In genomic region chr2:218403810-218404209, GRCh38 we compare ENCODE assay signal across 13 cellular contexts. TPM values are rescaled to one million over a fixed set of nuclear protein-coding genes. Genes with fewer than 3 reads are reported as not detected.
DNase-seq lines count a peak whose midpoint lies in the region; ATAC-seq and TF ChIP-seq lines count a peak whose summit lies in the region.
"Had no signal": no experiment of that assay in that cellular context is flagged by ENCODE, and none has a peak within 500 bp of the region (broad histone marks: within the 10 kb centered on the region; RNA-seq: fewer than 3 reads in every experiment).

No MANE protein-coding gene starts in this region.

- intact Hi-C loops in heart right ventricle (cut with DNase I) (loop anchor here in 3 of 10 donors (10.0 kb wide), 2 partner anchors 241 to 251 kb away; partner anchors contain the start of genes BCS1L (in 2 of the 3) and ZNF142 (in 2 of the 3)), esophagus muscularis mucosa (cut with DNase I) (no loop called here), stomach (cut with DNase I; ENCODE audit: low total_unique reads) (no loop called here)

- H4K8ac ChIP-seq in neuronal stem cell (ENCODE audit: low read depth, low read length): no peak overlapping the region

- H3F3A ChIP-seq in OCI-LY1 (ENCODE audit: insufficient read depth, low read length): no peaks in the 10 kb centered on the region

- no peak overlapping the region for H2AK5ac ChIP-seq in neuronal stem cell (ENCODE audit: low read depth, low read length)

- no peak overlapping the region for H2BK15ac ChIP-seq in neuronal stem cell (ENCODE audit: low read length)

- H3K4me1 ChIP-seq in cardiac muscle cell (ENCODE audit: low read depth) (peaks cover 11% of the 10 kb centered on the region), heart right ventricle (peaks cover 30 to 74% (median 59%) of the 10 kb centered on the region in 9 donors), OCI-LY1 (ENCODE audit: insufficient read depth, low read length, severe bottlenecking) (peaks cover 53% of the 10 kb centered on the region), esophagus muscularis mucosa (peaks cover 53 to 78% (median 73%) of the 10 kb centered on the region in 4 donors), stomach (peaks cover 61 to 76% (median 73%) of the 10 kb centered on the region in 4 donors), neuronal stem cell (ENCODE audit: control insufficient read depth in 2 of 2, insufficient read depth in 1 of 2, low read depth in 1 of 2, low read length in 2 of 2) (peaks cover 20 to 25% of the 10 kb centered on the region in 2 donors)

- TF ChIP-seq CTCF in cardiac muscle cell (IDR thresholded peaks at IDR 0.05; ENCODE audit: low read depth, low read length) (no peak), heart right ventricle (IDR thresholded peaks at IDR 0.05) (no peak), OCI-LY1 (IDR thresholded peaks at IDR 0.05; ENCODE audit: low read length) (no peak), esophagus muscularis mucosa (IDR thresholded peaks at IDR 0.05) (no peak), stomach (IDR thresholded peaks at IDR 0.05) (no peak)

- no peaks in the 10 kb centered on the region for H4K20me1 ChIP-seq in OCI-LY1 (ENCODE audit: insufficient read depth, low read length)

- no peak overlapping the region for H2AFZ ChIP-seq in OCI-LY1 (ENCODE audit: low read length)
- no peak overlapping the region for H2AFZ ChIP-seq in neuronal stem cell (ENCODE audit: low read length)

- H3K79me2 ChIP-seq in OCI-LY1 (ENCODE audit: insufficient read depth, low read length): no peaks in the 10 kb centered on the region

- H3K9me3 ChIP-seq in cardiac muscle cell (ENCODE audit: low read depth) (no peaks in the 10 kb centered on the region), heart right ventricle (no peaks in the 10 kb centered on the region), OCI-LY1 (ENCODE audit: low read length) (no peaks in the 10 kb centered on the region), esophagus muscularis mucosa (no peaks in the 10 kb centered on the region), stomach (no peaks in the 10 kb centered on the region), neuronal stem cell (replicated peaks in 1 of 2; ENCODE audit: control insufficient read depth in 2 of 2, insufficient read depth in 1 of 2, low read depth in 1 of 2, low read length in 2 of 2) (no peaks in the 10 kb centered on the region)

- no peak overlapping the region for H3K23ac ChIP-seq in neuronal stem cell (ENCODE audit: low read depth, low read length, poor library complexity)

- no peak for TF ChIP-seq POLR2A in esophagus muscularis mucosa (IDR thresholded peaks at IDR 0.05; ENCODE audit: low read depth)
- no peak for TF ChIP-seq POLR2A in stomach (IDR thresholded peaks at IDR 0.05)

- H3K4me3 ChIP-seq in cardiac muscle cell (no peak overlapping the region), heart right ventricle (no peak overlapping the region), OCI-LY1 (ENCODE audit: low read depth, low read length, poor library complexity, severe bottlenecking) (no peak overlapping the region), esophagus muscularis mucosa (no peak overlapping the region), stomach (peak overlapping the region in 1 of 4 donors; percentile 94), neuronal stem cell (ENCODE audit: low read length in 2 of 2) (no peak overlapping the region)

- no peak overlapping the region for H3K14ac ChIP-seq in neuronal stem cell (ENCODE audit: low read length)

- no peak for ATAC-seq in heart right ventricle
- ATAC-seq in GM21717 (IDR thresholded peaks at IDR 0.05; ENCODE audit: unreplicated experiment): no peak

- H3K79me1 ChIP-seq in neuronal stem cell (ENCODE audit: low read depth, low read length): peaks cover 6% of the 10 kb centered on the region

- H3K9ac ChIP-seq in OCI-LY1 (ENCODE audit: low read length): no peak overlapping the region
- no peak overlapping the region for H3K9ac ChIP-seq in neuronal stem cell (ENCODE audit: low read depth, low read length, poor library complexity)

- no peak overlapping the region for H3K18ac ChIP-seq in neuronal stem cell (ENCODE audit: low read length)

- WGBS in heart right ventricle, 2 donors: 81 to 82% methylated on average over 7 of the region's 7 CpGs
- WGBS in esophagus muscularis mucosa: 72% methylated on average over 7 of the region's 7 CpGs
- WGBS in stomach, 5 donors: 47 to 70% (median 68%) methylated on average over 7 of the region's 7 CpGs
- WGBS in neuronal stem cell (ENCODE audit: extremely low coverage in 2 of 2, insufficient read length in 2 of 2, insufficient replicate concordance in 1 of 2), 2 donors: no CpG with 5 or more reads among the region's 7 CpGs

- no peak overlapping the region for H2BK12ac ChIP-seq in neuronal stem cell (ENCODE audit: low read length)

- H3K27ac ChIP-seq in cardiac muscle cell (peak overlapping the region; percentile 96), heart right ventricle (peak overlapping the region in 4 of 10 donors; percentile 36 to 91 (median 88)), OCI-LY1 (ENCODE audit: low read depth, low read length, poor library complexity, severe bottlenecking) (peak overlapping the region; percentile 74), esophagus muscularis mucosa (replicated peaks in 1 of 4) (peak overlapping the region; percentile 81 to 99 (median 89)), stomach (peak overlapping the region in 4 of 5 donors; percentile 18 to 100 (median 95)), neuronal stem cell (replicated peaks; ENCODE audit: low read length) (no peak overlapping the region)

- H3K4me2 ChIP-seq in OCI-LY1 (ENCODE audit: low read length) (no peak overlapping the region), neuronal stem cell (ENCODE audit: insufficient read depth, low read length, poor library complexity, severe bottlenecking) (no peak overlapping the region)

- H4K91ac ChIP-seq in neuronal stem cell (ENCODE audit: low read depth, low read length, poor library complexity): no peak overlapping the region

- H3K36me3 ChIP-seq in cardiac muscle cell (peaks cover 11% of the 10 kb centered on the region), heart right ventricle (peaks cover 0 to 45% (median 37%) of the 10 kb centered on the region in 9 donors), OCI-LY1 (ENCODE audit: insufficient read depth, low read length) (peaks cover 30% of the 10 kb centered on the region), esophagus muscularis mucosa (peaks cover 26 to 41% (median 41%) of the 10 kb centered on the region in 4 donors), stomach (peaks cover 35 to 44% (median 41%) of the 10 kb centered on the region in 4 donors), neuronal stem cell (replicated peaks in 1 of 2; ENCODE audit: control insufficient read depth in 2 of 2, insufficient read depth in 2 of 2, low read length in 2 of 2) (peaks cover 21 to 41% of the 10 kb centered on the region in 2 donors)

- no peak overlapping the region for H2BK5ac ChIP-seq in neuronal stem cell (ENCODE audit: low read length)

- H3K9me2 ChIP-seq in OCI-LY1 (ENCODE audit: low read depth, low read length): no peaks in the 10 kb centered on the region

- no peak overlapping the region for H2BK120ac ChIP-seq in neuronal stem cell (ENCODE audit: low read depth, low read length)

- H3K27me3 ChIP-seq in cardiac muscle cell (no peaks in the 10 kb centered on the region), heart right ventricle (no peaks in the 10 kb centered on the region), OCI-LY1 (ENCODE audit: insufficient read depth, low read length) (no peaks in the 10 kb centered on the region), esophagus muscularis mucosa (no peaks in the 10 kb centered on the region), stomach (no peaks in the 10 kb centered on the region), neuronal stem cell (ENCODE audit: control insufficient read depth in 3 of 3, insufficient read depth in 3 of 3, low read depth in 1 of 3, low read length in 3 of 3) (peaks cover 4 to 6% (median 6%) of the 10 kb centered on the region in 3 experiments)

- DNase-seq in cardiac muscle cell (ENCODE audit: low read depth in 1 of 2, low spot score in 1 of 2): no peak
- no peak for DNase-seq in heart right ventricle
- no peak for DNase-seq in esophagus muscularis mucosa (ENCODE audit: extremely low spot score)
- no peak for DNase-seq in stomach
- DNase-seq in hypothalamus (lab: John Stamatoyannopoulos, UW): no peak
- DNase-seq in neuronal stem cell (ENCODE audit: low spot score): no peak
- DNase-seq: activated CD4-positive, alpha-beta T cell treated with anti-CD3 and anti-CD28 coated beads for 48 hours; cortex of kidney; NCI-H226; Right ventricle myocardium superior; T-helper 9 cell had no signal

- H3K4ac ChIP-seq in neuronal stem cell (ENCODE audit: low read length): no peak overlapping the region

- TF ChIP-seq EP300 in esophagus muscularis mucosa (IDR thresholded peaks at IDR 0.05): no peak
- no peak for TF ChIP-seq EP300 in stomach (IDR thresholded peaks at IDR 0.05)

RNA-seq across cellular contexts. Expression of gene CTDSP1, which starts 4.1 kb away (rescaled TPM):
- 147 and 179 TPM in 2 replicates for total RNA-seq in cardiac muscle cell
- polyA plus RNA-seq in cardiac muscle cell: 22.6 and 35.5 TPM in 2 replicates
- 100 to 1,000 TPM in 2 of 10 donors, 10 to 100 TPM in 8; 77.9 to 118 (median 89.5) TPM for total RNA-seq in heart right ventricle
- 10 to 100 TPM; 84.2 to 95.0 TPM for polyA plus RNA-seq in heart right ventricle
- 100 to 1,000 TPM; 121 to 176 (median 137) TPM for total RNA-seq in esophagus muscularis mucosa
- 100 to 1,000 TPM in 3 of 5 donors, 10 to 100 TPM in 2; 43.3 to 188 (median 128) TPM for total RNA-seq in stomach
- polyA plus RNA-seq in stomach: 100 to 1,000 TPM in 2 of 3 donors, 10 to 100 TPM in 1; 99.8 to 117 (median 100) TPM
- 39.9 TPM for polyA plus RNA-seq in neuronal stem cell (2013, experiment 1 of 2)
- polyA plus RNA-seq in neuronal stem cell (2013, experiment 2 of 2): 39.8 TPM

RNA-seq across cellular contexts. Expression of gene VIL1, which starts 15.1 kb away (rescaled TPM):
- total RNA-seq in cardiac muscle cell (0.63 and 1.1 TPM in 2 replicates), heart right ventricle (not detected), esophagus muscularis mucosa (under 1 TPM in 1 of 4 donors, not detected in 3; 0.86 TPM), stomach (100 to 1,000 TPM in 1 of 5 donors, 10 to 100 TPM in 2, under 1 TPM in 1, not detected in 1; 0.43 to 120 (median 12.7) TPM)
- polyA plus RNA-seq in cardiac muscle cell (0.52 and 0.65 TPM in 2 replicates), heart right ventricle (under 1 TPM in 1 of 2 donors, not detected in 1; 0.06 TPM), stomach (1 to 10 TPM in 2 of 3 donors, under 1 TPM in 1; 0.38 to 1.8 (median 1.1) TPM)
- 0.07 TPM for polyA plus RNA-seq in neuronal stem cell (2013, experiment 1 of 2)
- polyA plus RNA-seq in neuronal stem cell (2013, experiment 2 of 2): 0.08 TPM
- total RNA-seq: Right ventricle myocardium superior had no signal

RNA-seq across cellular contexts. Expression of gene SLC11A1, which starts 21.7 kb away (rescaled TPM):
- total RNA-seq in cardiac muscle cell: 0.25 and 0.63 TPM in 2 replicates
- polyA plus RNA-seq in cardiac muscle cell: 0.81 and 1.1 TPM in 2 replicates
- 1 to 10 TPM in 9 of 10 donors, under 1 TPM in 1; 0.64 to 9.1 (median 4.0) TPM for total RNA-seq in heart right ventricle
- polyA plus RNA-seq in heart right ventricle: 1 to 10 TPM; 4.5 to 8.0 TPM
- total RNA-seq in esophagus muscularis mucosa: 10 to 100 TPM in 2 of 4 donors, 1 to 10 TPM in 2; 5.6 to 38.1 (median 20.7) TPM
- total RNA-seq in stomach: 10 to 100 TPM in 3 of 5 donors, 1 to 10 TPM in 1, not detected in 1; 8.9 to 20.4 (median 16.9) TPM
- polyA plus RNA-seq in stomach: 1 to 10 TPM; 4.2 to 4.7 (median 4.5) TPM
- 0.35 TPM for polyA plus RNA-seq in neuronal stem cell (2013, experiment 1 of 2)
- polyA plus RNA-seq in neuronal stem cell (2013, experiment 2 of 2): 0.06 TPM

RNA-seq across cellular contexts. Expression of gene CATIP, which starts 47.2 kb away (rescaled TPM):
- total RNA-seq in cardiac muscle cell: 2.0 and 5.5 TPM in 2 replicates
- polyA plus RNA-seq in cardiac muscle cell: 1.2 and 5.0 TPM in 2 replicates
- not detected for total RNA-seq in heart right ventricle
- under 1 TPM in 1 of 2 donors, not detected in 1; 0.04 TPM for polyA plus RNA-seq in heart right ventricle
- total RNA-seq in esophagus muscularis mucosa: not detected
- not detected for total RNA-seq in stomach
- polyA plus RNA-seq in stomach: under 1 TPM; 0.18 to 0.62 (median 0.31) TPM
- 0.66 TPM for polyA plus RNA-seq in neuronal stem cell (2013, experiment 1 of 2)
- 0.80 TPM for polyA plus RNA-seq in neuronal stem cell (2013, experiment 2 of 2)
- total RNA-seq: Right ventricle myocardium superior had no signal
